In the genomic region with DNA sequence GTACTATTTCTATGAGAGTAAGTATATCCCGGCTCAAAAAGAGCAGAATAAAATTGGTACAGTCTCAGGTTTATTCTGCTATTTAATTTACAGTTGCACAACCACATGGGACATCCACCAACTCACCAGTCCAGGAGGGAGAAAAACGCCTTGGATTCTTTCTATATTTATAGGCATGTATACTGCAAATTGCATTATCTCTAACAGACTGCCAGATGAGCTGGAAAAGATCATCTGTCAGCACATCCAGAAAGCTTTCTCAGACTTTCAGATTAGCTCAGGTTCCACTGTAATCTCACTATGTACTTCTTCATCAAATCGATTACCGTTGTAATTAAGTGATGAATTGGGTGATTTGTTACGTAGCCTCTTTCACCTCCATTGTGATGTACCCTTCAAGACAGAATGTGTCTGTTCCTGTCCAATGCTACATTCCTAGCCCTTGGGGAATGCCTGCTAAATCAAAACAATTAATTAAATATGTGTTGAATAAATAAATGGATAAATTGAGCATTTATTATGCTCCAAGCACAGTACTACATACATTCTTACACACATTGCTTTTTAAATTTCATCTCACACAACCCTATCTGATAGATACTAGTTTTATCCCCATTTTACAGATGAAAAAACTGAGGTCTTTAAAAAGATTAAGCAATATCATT, we compare ENCODE assay signal across 1 cellular context.
TF ChIP-seq lines count a peak whose summit lies in the region.

No MANE protein-coding gene starts in this region.

TF ChIP-seq in SK-N-SH treated with all-trans-retinoic acid at 6 μM for 48 hours, 23 proteins besides CTCF, POLR2A, EP300 and RAD21 (continued from another document):
- TF ChIP-seq, protein P1, sequence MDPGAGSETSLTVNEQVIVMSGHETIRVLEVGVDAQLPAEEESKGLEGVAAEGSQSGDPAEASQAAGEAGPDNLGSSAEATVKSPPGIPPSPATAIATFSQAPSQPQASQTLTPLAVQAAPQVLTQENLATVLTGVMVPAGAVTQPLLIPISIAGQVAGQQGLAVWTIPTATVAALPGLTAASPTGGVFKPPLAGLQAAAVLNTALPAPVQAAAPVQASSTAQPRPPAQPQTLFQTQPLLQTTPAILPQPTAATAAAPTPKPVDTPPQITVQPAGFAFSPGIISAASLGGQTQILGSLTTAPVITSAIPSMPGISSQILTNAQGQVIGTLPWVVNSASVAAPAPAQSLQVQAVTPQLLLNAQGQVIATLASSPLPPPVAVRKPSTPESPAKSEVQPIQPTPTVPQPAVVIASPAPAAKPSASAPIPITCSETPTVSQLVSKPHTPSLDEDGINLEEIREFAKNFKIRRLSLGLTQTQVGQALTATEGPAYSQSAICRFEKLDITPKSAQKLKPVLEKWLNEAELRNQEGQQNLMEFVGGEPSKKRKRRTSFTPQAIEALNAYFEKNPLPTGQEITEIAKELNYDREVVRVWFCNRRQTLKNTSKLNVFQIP (CRISPR knock-in tag; IDR thresholded peaks at IDR 0.05; ENCODE audit: borderline replicate concordance, low read depth) = no peak
- no peak for TF ChIP-seq ARNTL (CRISPR knock-in tag; IDR thresholded peaks at IDR 0.05; ENCODE audit: borderline replicate concordance, low read depth)
- no peak for TF ChIP-seq SNAI2 (CRISPR knock-in tag; IDR thresholded peaks at IDR 0.05)
- peak; percentile 71; the same call in 1 of the 2 replicates for TF ChIP-seq TCF4 (CRISPR knock-in tag; IDR thresholded peaks at IDR 0.05; ENCODE audit: borderline replicate concordance)
